Comparison of ENCODE assay signal across 1 cellular context in the genomic region with DNA sequence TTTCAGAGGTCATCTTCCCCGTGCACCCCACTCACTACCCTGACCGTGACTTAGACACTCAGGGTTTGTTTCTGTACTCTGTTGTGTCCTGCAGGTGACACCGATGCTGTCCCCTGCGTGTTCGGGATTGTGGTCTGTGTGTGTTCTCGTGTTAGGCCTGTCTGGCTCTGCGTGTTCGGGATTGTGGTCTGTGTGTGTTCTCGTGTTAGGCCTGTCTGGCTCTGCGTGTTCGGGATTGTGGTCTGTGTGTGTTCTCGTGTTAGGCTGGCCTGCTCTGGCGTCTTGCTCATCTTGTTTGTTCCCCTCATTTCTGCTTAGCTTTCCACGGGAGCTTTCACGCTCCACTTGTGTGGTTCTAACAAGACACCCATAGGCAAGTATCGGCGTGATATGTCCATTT.
TF ChIP-seq lines count a peak whose summit lies in the region.

No MANE protein-coding gene starts in this region.

TF ChIP-seq in HepG2, 621 proteins besides CTCF, POLR2A, EP300 and RAD21:
- 0 out of 2 replicates have a peak, but pooled peaks have one; percentile 35 for TF ChIP-seq EEA1 (CRISPR knock-in tag; IDR thresholded peaks at IDR 0.05; ENCODE audit: borderline replicate concordance)
